ENCODE assay signal across 8 cellular contexts in genomic region chr3:111667621-111668239, GRCh38. TPM values are rescaled to one million over a fixed set of nuclear protein-coding genes. Genes with fewer than 3 reads are reported as not detected.
DNase-seq lines count a peak whose midpoint lies in the region; ATAC-seq and TF ChIP-seq lines count a peak whose summit lies in the region.

No MANE protein-coding gene starts in this region.

- no peak for TF ChIP-seq EP300 in esophagus muscularis mucosa (IDR thresholded peaks at IDR 0.05)

- intact Hi-C loops in spleen (cut with DNase I; ENCODE audit: low total_unique reads) (no loop called here), esophagus muscularis mucosa (cut with DNase I) (loop anchor here (2.0 kb wide), 1 partner anchor 345 kb away; no protein-coding TSS in a partner anchor)

- peak; percentile 97 for ATAC-seq in GM19397 (IDR thresholded peaks at IDR 0.05; ENCODE audit: unreplicated experiment)
- ATAC-seq in HG03457 (IDR thresholded peaks at IDR 0.05; ENCODE audit: unreplicated experiment) = peak; percentile 94
- peak; percentile 89 to 96 for ATAC-seq in activated CD4-positive, CD25-positive, alpha-beta regulatory T cell treated with anti-CD3 and anti-CD28 coated beads, Interleukin-2, amount 50 U/mL, for 24 hours

- WGBS in spleen, 5 donors = 39 to 43% (median 42%) methylated on average over 5 of the region's 5 CpGs
- WGBS in esophagus muscularis mucosa = 46% methylated on average over 5 of the region's 5 CpGs

- H3K4me1 ChIP-seq in ACC112 (ENCODE audit: control insufficient read depth, insufficient read depth, low read length, unreplicated experiment) (peaks cover 44% of the 10 kb centered on the region), spleen (peaks cover 18 to 45% (median 23%) of the 10 kb centered on the region in 6 donors), esophagus muscularis mucosa (peaks cover 0 to 4% (median 4%) of the 10 kb centered on the region in 4 donors)

- peak; percentile 37 for DNase-seq in effector CD8-positive, alpha-beta T cell (lab: John Stamatoyannopoulos, UW)
- DNase-seq in spleen = peak; percentile 90
- no peak for DNase-seq in NCI-H526 (lab: John Stamatoyannopoulos, UW)
- DNase-seq in esophagus muscularis mucosa (ENCODE audit: extremely low spot score) = no peak

- peaks cover 0 to 13% (median 4%) of the 10 kb centered on the region in 8 donors for H3K9me3 ChIP-seq in spleen
- no peaks in the 10 kb centered on the region for H3K9me3 ChIP-seq in esophagus muscularis mucosa

- no peak for TF ChIP-seq CTCF in spleen (IDR thresholded peaks at IDR 0.05 in 8 of 11, conservative IDR thresholded peaks at IDR 0.05 in 3 of 11)
- TF ChIP-seq CTCF in esophagus muscularis mucosa (IDR thresholded peaks at IDR 0.05) = no peak

- TF ChIP-seq POLR2A in spleen (IDR thresholded peaks at IDR 0.05) = no peak
- TF ChIP-seq POLR2A in esophagus muscularis mucosa (IDR thresholded peaks at IDR 0.05; ENCODE audit: low read depth) = no peak

- H3K4me3 ChIP-seq in ACC112 (ENCODE audit: low read depth, low read length) (peak overlapping the region; percentile 18; the same call in 1 of the 2 replicates), spleen (peak overlapping the region in 1 of 8 donors; percentile 52), esophagus muscularis mucosa (no peak overlapping the region)

- H3K27me3 ChIP-seq in ACC112 (ENCODE audit: insufficient read depth, low read length) (no peaks in the 10 kb centered on the region), spleen (replicated peaks in 1 of 7) (no peaks in the 10 kb centered on the region), esophagus muscularis mucosa (no peaks in the 10 kb centered on the region)

- H3K27ac ChIP-seq in ACC112 (ENCODE audit: low read depth, low read length) (peak overlapping the region; percentile 28), spleen (peak overlapping the region; percentile 53 to 93 (median 86)), esophagus muscularis mucosa (replicated peaks in 1 of 4) (no peak overlapping the region)

- no peaks in the 10 kb centered on the region for H3K36me3 ChIP-seq in ACC112 (ENCODE audit: insufficient read depth, low read length)
- peaks cover 0 to 4% (median 0%) of the 10 kb centered on the region in 6 donors for H3K36me3 ChIP-seq in spleen
- no peaks in the 10 kb centered on the region for H3K36me3 ChIP-seq in esophagus muscularis mucosa

- H2AFZ ChIP-seq in ACC112 (ENCODE audit: low read length, unreplicated experiment) = peak overlapping the region; percentile 86

- H3K79me2 ChIP-seq in ACC112 (ENCODE audit: control insufficient read depth, insufficient read depth, low read length, unreplicated experiment) = no peaks in the 10 kb centered on the region

RNA-seq across cellular contexts. Expression of gene PLCXD2, which starts 6.7 kb away (rescaled TPM):
- total RNA-seq in spleen (1 to 10 TPM; 2.9 to 6.0 (median 3.4) TPM), esophagus muscularis mucosa (1 to 10 TPM in 1 of 4 donors, under 1 TPM in 3; 0.33 to 1.0 (median 0.52) TPM)
- under 1 TPM; 0.30 to 0.53 (median 0.35) TPM for polyA plus RNA-seq in spleen

Comparison
In these comparisons a context has a peak if more than half of its experiments do, and no peak if none do; other contexts are left out.
1. H3K27ac ChIP-seq: peak in ACC112 (single experiment) and spleen (8 of 8); none in esophagus muscularis mucosa (0 of 4).
2. DNase-seq: peak in effector CD8-positive, alpha-beta T cell (single experiment) and spleen (single experiment); none in NCI-H526 (0 of 2) and esophagus muscularis mucosa (single experiment).
3. Peak in every context shown above with its lines, with median percentiles within 50 percentile points of each other: ATAC-seq.